8 cellular contexts compared by ENCODE assay signal in the genomic region with DNA sequence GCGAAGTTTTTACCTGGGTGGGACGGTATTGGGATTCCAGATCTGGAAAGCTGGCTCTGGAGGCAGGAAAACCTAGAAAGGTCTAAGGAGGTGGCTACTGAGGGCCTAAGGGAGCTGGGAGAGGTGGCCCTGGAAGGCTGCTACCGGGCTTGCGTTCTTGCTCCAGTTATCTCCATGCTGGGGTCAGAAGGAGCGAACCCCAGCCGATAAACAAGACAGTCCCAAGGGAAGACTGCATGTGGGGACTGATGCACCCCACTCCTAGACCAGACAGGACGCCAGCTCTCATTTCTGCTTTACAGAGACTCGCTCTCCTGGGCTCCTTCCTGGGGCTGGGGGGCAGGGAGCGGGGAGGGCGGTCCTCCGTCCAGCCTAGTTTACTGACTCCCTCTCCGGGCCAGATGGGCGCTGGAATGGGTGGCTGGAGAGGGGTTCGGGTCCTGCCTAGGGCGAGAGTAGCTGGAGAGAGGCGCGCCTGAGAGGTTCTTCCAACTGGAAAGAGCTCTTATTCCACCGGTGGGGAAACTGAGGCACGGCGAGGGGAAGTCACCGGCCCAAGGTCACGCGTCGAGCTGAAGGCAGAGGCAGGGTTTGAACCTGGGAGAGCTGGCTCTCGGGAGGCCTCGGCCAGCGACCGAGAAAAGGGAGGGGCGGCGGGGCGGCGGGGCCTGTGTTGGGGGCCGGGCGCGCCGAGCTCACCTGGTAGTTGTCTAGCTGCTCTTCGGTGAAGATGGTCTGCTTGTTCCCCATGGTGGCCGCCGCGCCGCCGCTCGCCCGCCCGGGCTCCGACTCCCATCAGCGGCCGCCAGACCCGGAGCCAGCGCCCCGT. TPM values are rescaled to one million over a fixed set of nuclear protein-coding genes. Genes with fewer than 3 reads are reported as not detected.
A peak's percentile ranks its signal among the peaks of the same experiment; 100 is the strongest.
DNase-seq lines count a peak whose midpoint lies in the region; ATAC-seq, FAIRE-seq and TF ChIP-seq lines count a peak whose summit lies in the region.

No MANE protein-coding gene starts in this region.

- H3K36me3 ChIP-seq in kidney epithelial cell (ENCODE audit: control insufficient read depth, insufficient read depth, low read length) (no peaks in the 10 kb centered on the region), testis (ENCODE audit: low read depth, missing control alignments) (no peaks in the 10 kb centered on the region)

- intact Hi-C loops in testis (cut with DNase I; ENCODE audit: low total_unique reads): no loop called here

- no peak overlapping the region for H3K27ac Mint-ChIP-seq in activated T-cell treated with anti-CD3 and anti-CD28 coated beads, Interleukin-2, amount 50 U/mL, for 72 hours

- whole genome bisulfite sequencing in testis, 2 donors: 16 to 36% methylated on average over 17 to 37 of the region's 51 CpGs

- no peak for TF ChIP-seq CTCF in kidney epithelial cell (IDR thresholded peaks at IDR 0.05; ENCODE audit: insufficient read depth, low read length, poor library complexity, severe bottlenecking)
- no peak for TF ChIP-seq CTCF in testis (IDR thresholded peaks at IDR 0.05)

- H3K9me3 Mint-ChIP-seq in activated T-cell treated with anti-CD3 and anti-CD28 coated beads, Interleukin-2, amount 50 U/mL, for 72 hours: no peaks in the 10 kb centered on the region

- no peaks in the 10 kb centered on the region for H3K36me3 Mint-ChIP-seq in activated T-cell treated with anti-CD3 and anti-CD28 coated beads, Interleukin-2, amount 50 U/mL, for 72 hours (ENCODE audit: insufficient read depth in 2 of 2)

- H3K4me3 ChIP-seq in kidney epithelial cell (ENCODE audit: low read depth, low read length) (peak overlapping the region; percentile 67), testis (peak overlapping the region; percentile 70 to 88)

- peak overlapping the region; percentile 80 to 83 for H3K4me3 Mint-ChIP-seq in activated T-cell treated with anti-CD3 and anti-CD28 coated beads, Interleukin-2, amount 50 U/mL, for 72 hours

- H3K27me3 ChIP-seq in kidney epithelial cell (ENCODE audit: control insufficient read depth, insufficient read depth, low read length) (no peaks in the 10 kb centered on the region), testis (no peaks in the 10 kb centered on the region)

- H3K9me3 ChIP-seq in testis: no peaks in the 10 kb centered on the region

- DNase-seq in activated CD8-positive, alpha-beta memory T cell treated with anti-CD3 and anti-CD28 coated beads, Interleukin-2, amount 50 U/mL, for 1 hour (ENCODE audit: extremely low read depth): peak; percentile 13
- DNase-seq in activated CD8-positive, alpha-beta memory T cell treated with anti-CD3 and anti-CD28 coated beads, Interleukin-2, amount 50 U/mL, for 4 hours: no peak
- no peak for DNase-seq in activated T-cell treated with anti-CD3 and anti-CD28 coated beads, Interleukin-2, amount 50 U/mL, for 72 hours
- DNase-seq in kidney epithelial cell (ENCODE audit: low read depth) (no peak), testis (peak; percentile 21), NK-92 (lab: John Stamatoyannopoulos, UW; ENCODE audit: unreplicated experiment) (no peak), HTR-8/SVneo (ENCODE audit: insufficient read length, low spot score) (no peak)

- FAIRE-seq in HTR-8/SVneo (lab: Jason Lieb, UNC): no peak

- peak; percentile 26 for ATAC-seq in HG03045 (IDR thresholded peaks at IDR 0.05; ENCODE audit: unreplicated experiment)
- ATAC-seq in activated T-cell treated with anti-CD3 and anti-CD28 coated beads, Interleukin-2, amount 50 U/mL, for 72 hours (replicated peaks in 1 of 2): peak; percentile 56

- no peak for TF ChIP-seq POLR2A in testis (IDR thresholded peaks at IDR 0.05)

- H3K4me1 Mint-ChIP-seq in activated T-cell treated with anti-CD3 and anti-CD28 coated beads, Interleukin-2, amount 50 U/mL, for 72 hours (ENCODE audit: low read depth): peaks cover 24% of the 10 kb centered on the region

- H3K27ac ChIP-seq in testis: peak overlapping the region in 1 of 2 donors; percentile 68

- peaks cover 10% of the 10 kb centered on the region for H3K4me1 ChIP-seq in testis

- H3K27me3 Mint-ChIP-seq in activated T-cell treated with anti-CD3 and anti-CD28 coated beads, Interleukin-2, amount 50 U/mL, for 72 hours (ENCODE audit: low read depth): peaks cover 10% of the 10 kb centered on the region

RNA-seq across cellular contexts. Expression of gene CIB2, which starts 0.6 kb away (rescaled TPM):
- total RNA-seq in activated T-cell treated with anti-CD3 and anti-CD28 coated beads, Interleukin-2, amount 50 U/mL, for 72 hours: 1 to 10 TPM; 3.2 to 3.8 TPM
- total RNA-seq in kidney epithelial cell (16.3 and 21.4 TPM in 2 replicates), testis (10 to 100 TPM; 24.9 to 34.3 TPM)
- polyA plus RNA-seq in testis (ENCODE audit: insufficient read depth, low read depth, low replicate concordance): 43.6 TPM

RNA-seq across cellular contexts. Expression of gene IDH3A, which starts 18.5 kb away (rescaled TPM):
- 10 to 100 TPM; 83.6 to 92.7 TPM for total RNA-seq in activated T-cell treated with anti-CD3 and anti-CD28 coated beads, Interleukin-2, amount 50 U/mL, for 72 hours
- total RNA-seq in kidney epithelial cell: 37.4 and 60.4 TPM in 2 replicates
- 100 to 1,000 TPM; 119 to 120 TPM for total RNA-seq in testis
- polyA plus RNA-seq in testis (ENCODE audit: insufficient read depth, low read depth, low replicate concordance): 88.9 TPM

RNA-seq across cellular contexts. Expression of gene SH2D7, which starts 38.3 kb away (rescaled TPM):
- total RNA-seq in activated T-cell treated with anti-CD3 and anti-CD28 coated beads, Interleukin-2, amount 50 U/mL, for 72 hours: not detected
- total RNA-seq in kidney epithelial cell (not detected in 2 replicates), testis (1 to 10 TPM; 1.5 to 2.2 TPM)
- polyA plus RNA-seq in testis (ENCODE audit: insufficient read depth, low read depth, low replicate concordance): 5.0 TPM

RNA-seq across cellular contexts. Expression of gene TBC1D2B, which starts 53.2 kb away (rescaled TPM):
- 10 to 100 TPM; 67.8 to 75.0 TPM for total RNA-seq in activated T-cell treated with anti-CD3 and anti-CD28 coated beads, Interleukin-2, amount 50 U/mL, for 72 hours
- total RNA-seq in kidney epithelial cell (29.0 and 30.9 TPM in 2 replicates), testis (10 to 100 TPM; 40.6 to 41.5 TPM)
- 28.9 TPM for polyA plus RNA-seq in testis (ENCODE audit: insufficient read depth, low read depth, low replicate concordance)

Comparison
In these comparisons a context has a peak if more than half of its experiments do, and no peak if none do; other contexts are left out.
1. DNase-seq: peak in activated CD8-positive, alpha-beta memory T cell treated with anti-CD3 and anti-CD28 coated beads, Interleukin-2, amount 50 U/mL, for 1 hour (single experiment) and testis (single experiment); none in activated CD8-positive, alpha-beta memory T cell treated with anti-CD3 and anti-CD28 coated beads, Interleukin-2, amount 50 U/mL, for 4 hours (single experiment), activated T-cell treated with anti-CD3 and anti-CD28 coated beads, Interleukin-2, amount 50 U/mL, for 72 hours (0 of 2), kidney epithelial cell (single experiment), NK-92 (single experiment) and HTR-8/SVneo (single experiment).